ENCODE assay signal across 1 cellular context in genomic region chr11:78377625-78378418, GRCh38.
A peak's percentile ranks its signal among the peaks of the same experiment; 100 is the strongest.
TF ChIP-seq lines count a peak whose summit lies in the region.

No MANE protein-coding gene starts in this region.

TF ChIP-seq in K562, 482 proteins besides CTCF, POLR2A, EP300 and RAD21 (continued from another document and continues in another):
- TF ChIP-seq TRIM25 (IDR thresholded peaks at IDR 0.05; ENCODE audit: borderline replicate concordance) (no peak), ARID3B (CRISPR knock-in tag; IDR thresholded peaks at IDR 0.05; ENCODE audit: borderline replicate concordance) (no peak), MAZ (CRISPR knock-in tag; conservative IDR thresholded peaks at IDR 0.05 in 1 of 2, IDR thresholded peaks at IDR 0.05 in 1 of 2) (peak; percentile 11 to 19; a peak in 1 of 4 replicates), ZNF224 (CRISPR knock-in tag; IDR thresholded peaks at IDR 0.05) (no peak), SETDB1 (IDR thresholded peaks at IDR 0.05; ENCODE audit: low read length) (no peak), PKNOX1 (IDR thresholded peaks at IDR 0.05) (peak; percentile 95), ZFP1 (CRISPR knock-in tag; IDR thresholded peaks at IDR 0.05) (no peak), ZNF699 (CRISPR knock-in tag; IDR thresholded peaks at IDR 0.05; ENCODE audit: insufficient replicate concordance) (no peak), MEIS2 (IDR thresholded peaks at IDR 0.05; ENCODE audit: partially characterized antibody) (peak; percentile 72), USF2 (CRISPR knock-in tag; IDR thresholded peaks at IDR 0.05) (0 out of 2 replicates have a peak, but pooled peaks have one; percentile 10), ZC3H4 (CRISPR knock-in tag; IDR thresholded peaks at IDR 0.05; ENCODE audit: borderline replicate concordance) (no peak), CREB1 (IDR thresholded peaks at IDR 0.05) (no peak), CREB1 (CRISPR knock-in tag; IDR thresholded peaks at IDR 0.05) (no peak), ZNF384 (IDR thresholded peaks at IDR 0.05; ENCODE audit: low read depth, low read length) (peak; percentile 51; the same call in 1 of the 2 replicates), GATA2 (CRISPR knock-in tag; IDR thresholded peaks at IDR 0.05) (peak; percentile 29; the same call in 1 of the 2 replicates), TAF7 (tag; IDR thresholded peaks at IDR 0.05) (no peak), ZNF324 (CRISPR knock-in tag; IDR thresholded peaks at IDR 0.05) (no peak), CBFB (CRISPR knock-in tag; IDR thresholded peaks at IDR 0.05) (no peak), ZC3H11A (IDR thresholded peaks at IDR 0.05; ENCODE audit: low read depth, low read length) (no peak), ZMIZ1 (IDR thresholded peaks at IDR 0.05; ENCODE audit: low read depth in 2 of 2, low read length in 2 of 2) (peak in 1 of 2 experiments; percentile 62; a peak in 1 of 4 replicates), ZKSCAN3 (CRISPR knock-in tag; IDR thresholded peaks at IDR 0.05) (no peak), ZBTB43 (CRISPR knock-in tag; IDR thresholded peaks at IDR 0.05) (no peak), HIVEP1 (CRISPR knock-in tag; IDR thresholded peaks at IDR 0.05) (no peak), ELK1 (CRISPR knock-in tag; IDR thresholded peaks at IDR 0.05) (no peak), KLF16 (IDR thresholded peaks at IDR 0.05) (no peak), LEF1 (IDR thresholded peaks at IDR 0.05) (peak; percentile 30; the same call in 1 of the 2 replicates), NR2C1 (IDR thresholded peaks at IDR 0.05) (no peak), NR2C1 (tag; IDR thresholded peaks at IDR 0.05) (no peak; the same call in 1 of the 2 replicates), L3MBTL2 (IDR thresholded peaks at IDR 0.05) (peak; percentile 40; the same call in 1 of the 2 replicates), TRIM24 (IDR thresholded peaks at IDR 0.05) (peak in 1 of 2 experiments; percentile 47; a peak in 2 of 4 replicates), SRSF1 (IDR thresholded peaks at IDR 0.05; ENCODE audit: low read depth, low read length) (no peak), SIX5 (IDR thresholded peaks at IDR 0.05; ENCODE audit: borderline replicate concordance in 1 of 2, insufficient read depth in 1 of 2, low read depth in 1 of 2, low read length in 2 of 2) (no peak), NFIC (IDR thresholded peaks at IDR 0.05) (peak; percentile 26; the same call in 1 of the 2 replicates), CHD2 (IDR thresholded peaks at IDR 0.05; ENCODE audit: low read depth, low read length) (no peak), ZZZ3 (IDR thresholded peaks at IDR 0.05) (no peak), NBN (IDR thresholded peaks at IDR 0.05; ENCODE audit: low read depth) (0 out of 2 replicates have a peak, but pooled peaks have one; percentile 35), MAFF (IDR thresholded peaks at IDR 0.05; ENCODE audit: low read length) (no peak), STAT6 (CRISPR knock-in tag; IDR thresholded peaks at IDR 0.05) (no peak), ZNF740 (CRISPR knock-in tag; IDR thresholded peaks at IDR 0.05) (no peak), ZNF740 (tag; IDR thresholded peaks at IDR 0.05) (no peak), SOX6 (IDR thresholded peaks at IDR 0.05) (peak; percentile 41), NFE2L1 (tag; IDR thresholded peaks at IDR 0.05; ENCODE audit: borderline replicate concordance, low read depth) (no peak), OTX1 (CRISPR knock-in tag; IDR thresholded peaks at IDR 0.05) (no peak), SRSF9 (IDR thresholded peaks at IDR 0.05; ENCODE audit: borderline replicate concordance, low read depth, low read length) (no peak), KDM1A (IDR thresholded peaks at IDR 0.05) (peak; percentile 42 to 44; a peak in 1 of 4 replicates), HDAC2 (IDR thresholded peaks at IDR 0.05) (0 out of 2 replicates have a peak, but pooled peaks have one; percentile 37), FOXA1 (IDR thresholded peaks at IDR 0.05; ENCODE audit: borderline replicate concordance) (no peak), BRD4 (IDR thresholded peaks at IDR 0.05) (no peak), TARDBP (IDR thresholded peaks at IDR 0.05) (no peak), TSC22D4 (tag; IDR thresholded peaks at IDR 0.05) (no peak), MYC (IDR thresholded peaks at IDR 0.05; ENCODE audit: low read depth, low read length) (peak; percentile 26; the same call in 1 of the 2 replicates), MYC (CRISPR knock-in tag; IDR thresholded peaks at IDR 0.05; ENCODE audit: borderline replicate concordance, low read depth) (no peak), ZNF280A (IDR thresholded peaks at IDR 0.05; ENCODE audit: low read depth, partially characterized antibody) (no peak), ZNF253 (CRISPR knock-in tag; conservative IDR thresholded peaks at IDR 0.05) (no peak), ZNF239 (CRISPR knock-in tag; IDR thresholded peaks at IDR 0.05) (no peak), NR1H2 (CRISPR knock-in tag; IDR thresholded peaks at IDR 0.05) (no peak), TOE1 (IDR thresholded peaks at IDR 0.05; ENCODE audit: borderline replicate concordance) (peak; percentile 37; the same call in 1 of the 2 replicates), TOE1 (CRISPR knock-in tag; IDR thresholded peaks at IDR 0.05; ENCODE audit: borderline replicate concordance, low read depth) (no peak)
